Comparison of ENCODE assay signal across 3 cellular contexts in the genomic region with DNA sequence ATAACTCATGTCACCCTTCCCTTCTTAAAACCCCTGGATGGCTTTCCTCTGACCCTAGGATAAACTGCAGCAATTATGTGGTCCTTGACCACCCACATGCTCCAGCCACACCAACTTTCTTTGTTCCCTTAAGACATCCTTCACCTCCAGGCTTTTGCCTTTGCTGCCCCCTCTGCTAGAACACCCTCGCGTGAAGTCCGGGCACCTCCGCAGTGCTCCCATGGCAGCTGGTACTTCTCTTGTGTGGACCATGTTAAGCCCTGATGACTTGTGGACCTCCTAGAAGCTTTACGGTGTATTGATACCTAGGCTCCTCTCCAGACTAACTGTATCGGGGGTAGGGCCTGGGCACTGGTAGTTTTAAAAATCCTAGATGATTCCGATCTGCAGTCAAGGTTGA.
TF ChIP-seq lines count a peak whose summit lies in the region.

No MANE protein-coding gene starts in this region.

TF ChIP-seq in SK-N-SH, 30 proteins besides CTCF, POLR2A, EP300 and RAD21:
- TF ChIP-seq FOXM1 (IDR thresholded peaks at IDR 0.05; ENCODE audit: low read depth) = no peak

TF ChIP-seq in SK-N-SH treated with all-trans-retinoic acid at 6 μM for 48 hours, 23 proteins besides CTCF, POLR2A, EP300 and RAD21:
- TF ChIP-seq ZFP30 (CRISPR knock-in tag; IDR thresholded peaks at IDR 0.05) (no peak), ZC3H10 (CRISPR knock-in tag; IDR thresholded peaks at IDR 0.05) (no peak), CSDC2 (CRISPR knock-in tag; IDR thresholded peaks at IDR 0.05) (no peak), RARB (CRISPR knock-in tag; IDR thresholded peaks at IDR 0.05) (no peak), ARNTL (CRISPR knock-in tag; IDR thresholded peaks at IDR 0.05; ENCODE audit: borderline replicate concordance, low read depth) (no peak), ZFP3 (CRISPR knock-in tag; IDR thresholded peaks at IDR 0.05) (no peak), ZNF70 (CRISPR knock-in tag; IDR thresholded peaks at IDR 0.05) (no peak), ZNF8 (CRISPR knock-in tag; IDR thresholded peaks at IDR 0.05) (no peak), TOX (CRISPR knock-in tag; IDR thresholded peaks at IDR 0.05; ENCODE audit: borderline replicate concordance) (no peak), ISL1 (CRISPR knock-in tag; IDR thresholded peaks at IDR 0.05) (no peak), BACH2 (CRISPR knock-in tag; IDR thresholded peaks at IDR 0.05; ENCODE audit: borderline replicate concordance) (no peak), GLIS3 (CRISPR knock-in tag; IDR thresholded peaks at IDR 0.05) (no peak), ZNF565 (CRISPR knock-in tag; conservative IDR thresholded peaks at IDR 0.05; ENCODE audit: low read depth) (no peak)
- TF ChIP-seq, protein P1, sequence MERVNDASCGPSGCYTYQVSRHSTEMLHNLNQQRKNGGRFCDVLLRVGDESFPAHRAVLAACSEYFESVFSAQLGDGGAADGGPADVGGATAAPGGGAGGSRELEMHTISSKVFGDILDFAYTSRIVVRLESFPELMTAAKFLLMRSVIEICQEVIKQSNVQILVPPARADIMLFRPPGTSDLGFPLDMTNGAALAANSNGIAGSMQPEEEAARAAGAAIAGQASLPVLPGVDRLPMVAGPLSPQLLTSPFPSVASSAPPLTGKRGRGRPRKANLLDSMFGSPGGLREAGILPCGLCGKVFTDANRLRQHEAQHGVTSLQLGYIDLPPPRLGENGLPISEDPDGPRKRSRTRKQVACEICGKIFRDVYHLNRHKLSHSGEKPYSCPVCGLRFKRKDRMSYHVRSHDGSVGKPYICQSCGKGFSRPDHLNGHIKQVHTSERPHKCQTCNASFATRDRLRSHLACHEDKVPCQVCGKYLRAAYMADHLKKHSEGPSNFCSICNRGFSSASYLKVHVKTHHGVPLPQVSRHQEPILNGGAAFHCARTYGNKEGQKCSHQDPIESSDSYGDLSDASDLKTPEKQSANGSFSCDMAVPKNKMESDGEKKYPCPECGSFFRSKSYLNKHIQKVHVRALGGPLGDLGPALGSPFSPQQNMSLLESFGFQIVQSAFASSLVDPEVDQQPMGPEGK (CRISPR knock-in tag; IDR thresholded peaks at IDR 0.05; ENCODE audit: borderline replicate concordance) = no peak
- TF ChIP-seq, protein P2, sequence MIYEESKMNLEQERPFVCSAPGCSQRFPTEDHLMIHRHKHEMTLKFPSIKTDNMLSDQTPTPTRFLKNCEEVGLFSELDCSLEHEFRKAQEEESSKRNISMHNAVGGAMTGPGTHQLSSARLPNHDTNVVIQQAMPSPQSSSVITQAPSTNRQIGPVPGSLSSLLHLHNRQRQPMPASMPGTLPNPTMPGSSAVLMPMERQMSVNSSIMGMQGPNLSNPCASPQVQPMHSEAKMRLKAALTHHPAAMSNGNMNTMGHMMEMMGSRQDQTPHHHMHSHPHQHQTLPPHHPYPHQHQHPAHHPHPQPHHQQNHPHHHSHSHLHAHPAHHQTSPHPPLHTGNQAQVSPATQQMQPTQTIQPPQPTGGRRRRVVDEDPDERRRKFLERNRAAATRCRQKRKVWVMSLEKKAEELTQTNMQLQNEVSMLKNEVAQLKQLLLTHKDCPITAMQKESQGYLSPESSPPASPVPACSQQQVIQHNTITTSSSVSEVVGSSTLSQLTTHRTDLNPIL (CRISPR knock-in tag; IDR thresholded peaks at IDR 0.05; ENCODE audit: low read depth) = no peak

TF ChIP-seq in H1, 55 proteins besides CTCF, POLR2A, EP300 and RAD21:
- TF ChIP-seq BRCA1 (IDR thresholded peaks at IDR 0.05; ENCODE audit: low read depth, low read length) = no peak
- TF ChIP-seq KDM1A (IDR thresholded peaks at IDR 0.05; ENCODE audit: borderline replicate concordance, low read length) = no peak
- TF ChIP-seq CHD1 (IDR thresholded peaks at IDR 0.05; ENCODE audit: low read depth, low read length) = no peak
